ENCODE assay signal across 1 cellular context in the genomic region with DNA sequence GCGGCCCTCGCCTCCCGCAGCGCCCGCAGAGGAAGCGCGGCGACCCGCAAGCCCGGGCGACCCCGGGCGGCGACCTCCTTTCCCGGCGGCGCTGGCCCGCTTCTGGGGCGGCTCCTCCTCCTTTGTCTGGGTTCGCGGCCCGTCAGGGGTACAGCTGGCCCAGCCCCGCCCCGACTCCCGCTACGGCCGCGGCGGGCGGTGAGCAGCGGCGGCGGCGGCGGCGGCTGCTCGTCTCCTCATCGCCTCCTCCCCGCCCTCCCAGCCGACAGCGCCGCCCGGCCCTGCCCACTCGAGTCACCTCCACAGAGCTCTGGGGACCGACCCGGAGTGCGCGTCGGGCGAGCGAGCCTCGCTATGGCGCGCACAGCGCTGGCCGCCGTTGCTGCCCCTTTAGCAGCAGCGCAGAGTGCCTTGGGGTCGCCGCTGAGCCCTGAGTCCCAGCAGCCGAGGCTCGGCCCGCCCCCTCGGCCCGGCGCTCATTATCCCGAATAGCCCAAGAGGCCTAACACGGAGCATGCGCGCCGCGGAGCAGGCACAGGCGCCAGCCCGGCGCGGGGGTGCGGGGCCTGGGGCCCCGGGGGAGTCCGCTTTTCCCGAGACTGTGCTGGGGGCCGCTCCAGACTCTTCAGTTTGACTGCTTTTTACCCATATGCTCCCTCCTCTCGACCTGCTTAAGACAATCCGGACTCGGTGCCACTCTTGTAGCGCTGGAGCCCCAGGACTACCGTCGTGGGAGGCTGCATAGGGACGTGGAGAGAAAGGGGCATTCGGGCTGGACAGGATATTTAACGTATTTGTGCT.
TF ChIP-seq lines count a peak whose summit lies in the region.

Gene SOS2, minus strand, starts transcription at position 104 of the 801 bp plus-strand sequence. CDS start 295 bp downstream, outside the sequence.

TF ChIP-seq in HepG2, 621 proteins besides CTCF, POLR2A, EP300 and RAD21 (continued from another document):
- TF ChIP-seq ZBTB40 (IDR thresholded peaks at IDR 0.05) (no peak), ZBTB40 (CRISPR knock-in tag; IDR thresholded peaks at IDR 0.05) (peak; percentile 68), ZNF670 (CRISPR knock-in tag; IDR thresholded peaks at IDR 0.05; ENCODE audit: borderline replicate concordance) (0 out of 2 replicates have a peak, but pooled peaks have one; percentile 6), ZFP37 (CRISPR knock-in tag; IDR thresholded peaks at IDR 0.05; ENCODE audit: borderline replicate concordance) (no peak), TEF (CRISPR knock-in tag; IDR thresholded peaks at IDR 0.05) (no peak), NR1H2 (CRISPR knock-in tag; IDR thresholded peaks at IDR 0.05; ENCODE audit: borderline replicate concordance, low read depth) (peak; percentile 58; the same call in 1 of the 2 replicates), LCORL (IDR thresholded peaks at IDR 0.05) (no peak), LCORL (CRISPR knock-in tag; IDR thresholded peaks at IDR 0.05) (no peak), ZBTB10 (CRISPR knock-in tag; IDR thresholded peaks at IDR 0.05; ENCODE audit: borderline replicate concordance) (no peak), KAT8 (CRISPR knock-in tag; IDR thresholded peaks at IDR 0.05) (peak; percentile 51; the same call in 1 of the 2 replicates), RBM22 (optimal IDR thresholded peaks at IDR 0.05; ENCODE audit: low read length) (no peak), SKI (IDR thresholded peaks at IDR 0.05; ENCODE audit: partially characterized antibody) (peak; percentile 83), ZNF224 (CRISPR knock-in tag; IDR thresholded peaks at IDR 0.05) (0 out of 2 replicates have a peak, but pooled peaks have one; percentile 80), KDM1A (CRISPR knock-in tag; IDR thresholded peaks at IDR 0.05) (no peak), ZNF552 (CRISPR knock-in tag; IDR thresholded peaks at IDR 0.05; ENCODE audit: borderline replicate concordance) (0 out of 2 replicates have a peak, but pooled peaks have one; percentile 67), CHD2 (IDR thresholded peaks at IDR 0.05; ENCODE audit: low read depth, low read length) (no peak), CC2D1A (CRISPR knock-in tag; IDR thresholded peaks at IDR 0.05) (no peak), ZNF329 (CRISPR knock-in tag; IDR thresholded peaks at IDR 0.05; ENCODE audit: low read depth) (0 out of 2 replicates have a peak, but pooled peaks have one; percentile 37), BCL6 (CRISPR knock-in tag; IDR thresholded peaks at IDR 0.05) (peak; percentile 53; the same call in 1 of the 2 replicates), ZEB1 (IDR thresholded peaks at IDR 0.05; ENCODE audit: insufficient replicate concordance, low read depth) (no peak), ZNF761 (CRISPR knock-in tag; conservative IDR thresholded peaks at IDR 0.05) (peak; percentile 90), SIN3A (IDR thresholded peaks at IDR 0.05; ENCODE audit: borderline replicate concordance, low read depth, low read length) (no peak), SAP130 (CRISPR knock-in tag; IDR thresholded peaks at IDR 0.05; ENCODE audit: low read depth) (peak; percentile 86)
- TF ChIP-seq, protein P1, sequence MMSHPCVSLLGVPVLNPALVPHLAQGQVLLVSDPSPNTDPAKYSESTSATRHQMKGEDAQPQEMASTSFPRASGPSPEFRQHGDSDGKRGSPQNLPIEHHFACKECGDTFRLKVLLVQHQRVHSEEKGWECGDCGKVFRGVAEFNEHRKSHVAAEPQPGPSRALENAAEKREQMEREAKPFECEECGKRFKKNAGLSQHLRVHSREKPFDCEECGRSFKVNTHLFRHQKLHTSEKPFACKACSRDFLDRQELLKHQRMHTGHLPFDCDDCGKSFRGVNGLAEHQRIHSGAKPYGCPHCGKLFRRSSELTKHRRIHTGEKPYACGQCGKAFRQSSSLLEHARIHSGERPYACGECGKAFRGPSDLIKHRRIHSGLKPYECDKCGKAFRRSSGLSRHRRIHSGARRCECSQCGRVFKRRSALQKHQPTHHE (CRISPR knock-in tag; IDR thresholded peaks at IDR 0.05; ENCODE audit: borderline replicate concordance) = peak; percentile 88; the same call in 1 of the 2 replicates
- TF ChIP-seq, protein P2, sequence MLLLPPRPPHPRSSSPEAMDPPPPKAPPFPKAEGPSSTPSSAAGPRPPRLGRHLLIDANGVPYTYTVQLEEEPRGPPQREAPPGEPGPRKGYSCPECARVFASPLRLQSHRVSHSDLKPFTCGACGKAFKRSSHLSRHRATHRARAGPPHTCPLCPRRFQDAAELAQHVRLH (CRISPR knock-in tag; IDR thresholded peaks at IDR 0.05; ENCODE audit: borderline replicate concordance, low read depth) = peak; percentile 61; the same call in 1 of the 2 replicates
- TF ChIP-seq, protein P3, sequence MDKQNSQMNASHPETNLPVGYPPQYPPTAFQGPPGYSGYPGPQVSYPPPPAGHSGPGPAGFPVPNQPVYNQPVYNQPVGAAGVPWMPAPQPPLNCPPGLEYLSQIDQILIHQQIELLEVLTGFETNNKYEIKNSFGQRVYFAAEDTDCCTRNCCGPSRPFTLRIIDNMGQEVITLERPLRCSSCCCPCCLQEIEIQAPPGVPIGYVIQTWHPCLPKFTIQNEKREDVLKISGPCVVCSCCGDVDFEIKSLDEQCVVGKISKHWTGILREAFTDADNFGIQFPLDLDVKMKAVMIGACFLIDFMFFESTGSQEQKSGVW (CRISPR knock-in tag; IDR thresholded peaks at IDR 0.05; ENCODE audit: borderline replicate concordance) = no peak
